Comparison of ENCODE assay signal across 25 cellular contexts in genomic region chr1:164863056-164863455, GRCh38.
"Had no signal": no experiment of that assay in that cellular context is flagged by ENCODE, and none has a peak within 500 bp of the region (broad histone marks: within the 10 kb centered on the region; RNA-seq: fewer than 3 reads in every experiment).

No MANE protein-coding gene starts in this region.

- H3K36me3 Mint-ChIP-seq: activated naive CD8-positive, alpha-beta T cell treated with anti-CD3 and anti-CD28 coated beads, Interleukin-2, amount 10 ng/mL, durations not matched to agents 7 days and 5 days; T-cell had no signal

- H3K4me3 ChIP-seq: adrenal gland, MG63, PC-9 had no signal

- H2AFZ ChIP-seq: PC-9 had no signal

- H3K36me3 ChIP-seq: adrenal gland, MG63 had no signal

- H3K4me1 Mint-ChIP-seq: activated naive CD8-positive, alpha-beta T cell treated with anti-CD3 and anti-CD28 coated beads, Interleukin-2, amount 10 ng/mL, durations not matched to agents 7 days and 5 days; T-cell had no signal

- H3K4me2 ChIP-seq: PC-9 had no signal

- H3K27ac ChIP-seq: adrenal gland, PC-9 had no signal

- H3K4me3 Mint-ChIP-seq: activated CD8-positive, alpha-beta T cell treated with anti-CD3 and anti-CD28 coated beads, Interleukin-2, amount 10 ng/mL, durations not matched to agents 7 days and 5 days; activated naive CD8-positive, alpha-beta T cell treated with anti-CD3 and anti-CD28 coated beads, Interleukin-2, amount 10 ng/mL, durations not matched to agents 7 days and 5 days; T-cell had no signal

- H3K27me3 ChIP-seq: adrenal gland, MG63 had no signal

- H3K4me1 ChIP-seq: adrenal gland had no signal

- H3K9me3 Mint-ChIP-seq: activated naive CD8-positive, alpha-beta T cell treated with anti-CD3 and anti-CD28 coated beads, Interleukin-2, amount 10 ng/mL, durations not matched to agents 7 days and 5 days had no signal

- H3K27ac Mint-ChIP-seq: activated CD8-positive, alpha-beta T cell treated with anti-CD3 and anti-CD28 coated beads, Interleukin-2, amount 10 ng/mL, durations not matched to agents 7 days and 5 days; activated naive CD8-positive, alpha-beta T cell treated with anti-CD3 and anti-CD28 coated beads, Interleukin-2, amount 10 ng/mL, durations not matched to agents 7 days and 5 days; T-cell had no signal

- DNase-seq: activated CD4-positive, alpha-beta T cell treated with anti-CD3 and anti-CD28 coated beads for 48 hours; activated CD4-positive, alpha-beta T cell treated with anti-CD3 and anti-CD28 coated beads, Interleukin-2, amount 50 U/mL, for 4 hours; activated CD4-positive, CD25-positive, alpha-beta regulatory T cell treated with anti-CD3 and anti-CD28 coated beads, Interleukin-2, amount 50 U/mL, for 72 hours; activated CD8-positive, alpha-beta memory T cell treated with anti-CD3 and anti-CD28 coated beads, Interleukin-2, amount 50 U/mL, for 48 hours; activated CD8-positive, alpha-beta T cell treated with anti-CD3 and anti-CD28 coated beads, Interleukin-2, amount 10 ng/mL, durations not matched to agents 7 days and 5 days; activated naive CD4-positive, alpha-beta T cell treated with anti-CD3 and anti-CD28 coated beads, Interleukin-2, amount 50 U/mL, for 16 hours; activated naive CD8-positive, alpha-beta T cell treated with anti-CD3 and anti-CD28 coated beads, Interleukin-2, amount 10 ng/mL, durations not matched to agents 7 days and 5 days; activated T-cell treated with anti-CD3 and anti-CD28 coated beads, Interleukin-2, amount 50 U/mL, for 1 hour; adrenal gland; anterior cingulate cortex; cerebellar nuclear complex; MG63; MV-4-11; NCI-H1092 treated with DMSO at 0.1 percent for 48 hours; NCI-H1417 treated with DMSO at 0.1 percent for 48 hours; NCI-H1694; NCI-H2029; NCI-H446 treated with DMSO at 0.1 percent for 48 hours; NCI-H526; PC-9; SHP77 treated with DMSO at 0.1 percent for 48 hours; T-cell; T-helper 2 cell; T1000 had no signal

- H3K9me3 ChIP-seq: adrenal gland, MG63 had no signal

- H3K27me3 Mint-ChIP-seq: activated naive CD8-positive, alpha-beta T cell treated with anti-CD3 and anti-CD28 coated beads, Interleukin-2, amount 10 ng/mL, durations not matched to agents 7 days and 5 days; T-cell had no signal

- FAIRE-seq: colon had no signal

- ATAC-seq: activated CD8-positive, alpha-beta T cell treated with anti-CD3 and anti-CD28 coated beads, Interleukin-2, amount 10 ng/mL, durations not matched to agents 7 days and 5 days; T-cell had no signal
